2 cellular contexts compared by ENCODE assay signal in the genomic region with DNA sequence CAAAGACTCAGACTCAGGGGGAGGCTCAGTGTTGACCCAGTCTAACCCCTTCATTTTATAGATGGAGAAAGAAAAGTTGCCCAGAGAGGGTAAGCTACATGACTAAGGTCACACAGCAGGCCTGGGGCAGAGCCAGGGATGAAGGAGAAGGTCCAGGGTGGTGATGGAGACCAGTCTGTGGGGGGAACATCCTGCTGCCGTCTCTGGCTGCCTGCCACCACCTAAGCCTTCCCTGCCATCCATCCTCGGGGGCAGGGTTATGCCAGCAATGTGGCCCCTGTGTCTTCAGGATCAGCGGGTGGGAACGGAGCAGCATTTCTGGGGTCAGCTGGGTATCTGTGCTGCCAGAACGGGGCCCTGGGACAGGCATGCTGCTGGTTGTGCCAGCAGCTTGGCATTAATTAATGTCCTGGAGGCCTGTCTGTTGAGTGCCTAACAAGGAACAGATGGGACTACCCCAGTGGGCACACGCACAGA.
TF ChIP-seq lines count a peak whose summit lies in the region.

No MANE protein-coding gene starts in this region.

TF ChIP-seq in A549, 52 proteins besides CTCF, POLR2A, EP300 and RAD21:
- no peak for TF ChIP-seq ATOH8 (CRISPR knock-in tag; IDR thresholded peaks at IDR 0.05; ENCODE audit: low read depth)
- peak; percentile 84 for TF ChIP-seq ZFP36 (IDR thresholded peaks at IDR 0.05; ENCODE audit: borderline replicate concordance, partially characterized antibody)
- TF ChIP-seq JUN (IDR thresholded peaks at IDR 0.05), result peak in 1 of 2 experiments; percentile 52; a peak in 1 of 5 replicates
- peak; percentile 92; the same call in 1 of the 2 replicates for TF ChIP-seq KDM1A (IDR thresholded peaks at IDR 0.05; ENCODE audit: low read depth)

TF ChIP-seq in H1, 55 proteins besides CTCF, POLR2A, EP300 and RAD21:
- TF ChIP-seq CREB1 (IDR thresholded peaks at IDR 0.05) (no peak), KDM5A (IDR thresholded peaks at IDR 0.05; ENCODE audit: low read length) (no peak), RFX5 (IDR thresholded peaks at IDR 0.05; ENCODE audit: borderline replicate concordance, low read depth, low read length) (no peak), EGR1 (IDR thresholded peaks at IDR 0.05; ENCODE audit: borderline replicate concordance, low read depth, low read length) (no peak), CBX8 (IDR thresholded peaks at IDR 0.05; ENCODE audit: borderline replicate concordance, low read depth, low read length) (no peak), BACH1 (IDR thresholded peaks at IDR 0.05; ENCODE audit: low read length) (no peak), SP2 (IDR thresholded peaks at IDR 0.05; ENCODE audit: low read length) (no peak), CHD2 (IDR thresholded peaks at IDR 0.05; ENCODE audit: low read length) (no peak), TBP (IDR thresholded peaks at IDR 0.05; ENCODE audit: low read depth, low read length) (no peak), SP1 (IDR thresholded peaks at IDR 0.05; ENCODE audit: low read depth, low read length) (no peak), ATF2 (IDR thresholded peaks at IDR 0.05; ENCODE audit: low read length) (no peak), MAX (IDR thresholded peaks at IDR 0.05) (no peak), EZH2 (IDR thresholded peaks at IDR 0.05; ENCODE audit: low read depth, low read length, severe bottlenecking) (no peak), KDM1A (IDR thresholded peaks at IDR 0.05; ENCODE audit: borderline replicate concordance, low read length) (no peak), SP4 (IDR thresholded peaks at IDR 0.05; ENCODE audit: low read length) (no peak), TCF12 (IDR thresholded peaks at IDR 0.05; ENCODE audit: low read depth, low read length) (no peak), RNF2 (IDR thresholded peaks at IDR 0.05; ENCODE audit: borderline replicate concordance, low read depth, low read length, missing control alignments, poor library complexity, severe bottlenecking) (no peak), JUND (IDR thresholded peaks at IDR 0.05; ENCODE audit: low read length) (no peak)
- TF ChIP-seq, protein P1, sequence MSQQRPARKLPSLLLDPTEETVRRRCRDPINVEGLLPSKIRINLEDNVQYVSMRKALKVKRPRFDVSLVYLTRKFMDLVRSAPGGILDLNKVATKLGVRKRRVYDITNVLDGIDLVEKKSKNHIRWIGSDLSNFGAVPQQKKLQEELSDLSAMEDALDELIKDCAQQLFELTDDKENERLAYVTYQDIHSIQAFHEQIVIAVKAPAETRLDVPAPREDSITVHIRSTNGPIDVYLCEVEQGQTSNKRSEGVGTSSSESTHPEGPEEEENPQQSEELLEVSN (IDR thresholded peaks at IDR 0.05), result no peak
- TF ChIP-seq, protein P2, sequence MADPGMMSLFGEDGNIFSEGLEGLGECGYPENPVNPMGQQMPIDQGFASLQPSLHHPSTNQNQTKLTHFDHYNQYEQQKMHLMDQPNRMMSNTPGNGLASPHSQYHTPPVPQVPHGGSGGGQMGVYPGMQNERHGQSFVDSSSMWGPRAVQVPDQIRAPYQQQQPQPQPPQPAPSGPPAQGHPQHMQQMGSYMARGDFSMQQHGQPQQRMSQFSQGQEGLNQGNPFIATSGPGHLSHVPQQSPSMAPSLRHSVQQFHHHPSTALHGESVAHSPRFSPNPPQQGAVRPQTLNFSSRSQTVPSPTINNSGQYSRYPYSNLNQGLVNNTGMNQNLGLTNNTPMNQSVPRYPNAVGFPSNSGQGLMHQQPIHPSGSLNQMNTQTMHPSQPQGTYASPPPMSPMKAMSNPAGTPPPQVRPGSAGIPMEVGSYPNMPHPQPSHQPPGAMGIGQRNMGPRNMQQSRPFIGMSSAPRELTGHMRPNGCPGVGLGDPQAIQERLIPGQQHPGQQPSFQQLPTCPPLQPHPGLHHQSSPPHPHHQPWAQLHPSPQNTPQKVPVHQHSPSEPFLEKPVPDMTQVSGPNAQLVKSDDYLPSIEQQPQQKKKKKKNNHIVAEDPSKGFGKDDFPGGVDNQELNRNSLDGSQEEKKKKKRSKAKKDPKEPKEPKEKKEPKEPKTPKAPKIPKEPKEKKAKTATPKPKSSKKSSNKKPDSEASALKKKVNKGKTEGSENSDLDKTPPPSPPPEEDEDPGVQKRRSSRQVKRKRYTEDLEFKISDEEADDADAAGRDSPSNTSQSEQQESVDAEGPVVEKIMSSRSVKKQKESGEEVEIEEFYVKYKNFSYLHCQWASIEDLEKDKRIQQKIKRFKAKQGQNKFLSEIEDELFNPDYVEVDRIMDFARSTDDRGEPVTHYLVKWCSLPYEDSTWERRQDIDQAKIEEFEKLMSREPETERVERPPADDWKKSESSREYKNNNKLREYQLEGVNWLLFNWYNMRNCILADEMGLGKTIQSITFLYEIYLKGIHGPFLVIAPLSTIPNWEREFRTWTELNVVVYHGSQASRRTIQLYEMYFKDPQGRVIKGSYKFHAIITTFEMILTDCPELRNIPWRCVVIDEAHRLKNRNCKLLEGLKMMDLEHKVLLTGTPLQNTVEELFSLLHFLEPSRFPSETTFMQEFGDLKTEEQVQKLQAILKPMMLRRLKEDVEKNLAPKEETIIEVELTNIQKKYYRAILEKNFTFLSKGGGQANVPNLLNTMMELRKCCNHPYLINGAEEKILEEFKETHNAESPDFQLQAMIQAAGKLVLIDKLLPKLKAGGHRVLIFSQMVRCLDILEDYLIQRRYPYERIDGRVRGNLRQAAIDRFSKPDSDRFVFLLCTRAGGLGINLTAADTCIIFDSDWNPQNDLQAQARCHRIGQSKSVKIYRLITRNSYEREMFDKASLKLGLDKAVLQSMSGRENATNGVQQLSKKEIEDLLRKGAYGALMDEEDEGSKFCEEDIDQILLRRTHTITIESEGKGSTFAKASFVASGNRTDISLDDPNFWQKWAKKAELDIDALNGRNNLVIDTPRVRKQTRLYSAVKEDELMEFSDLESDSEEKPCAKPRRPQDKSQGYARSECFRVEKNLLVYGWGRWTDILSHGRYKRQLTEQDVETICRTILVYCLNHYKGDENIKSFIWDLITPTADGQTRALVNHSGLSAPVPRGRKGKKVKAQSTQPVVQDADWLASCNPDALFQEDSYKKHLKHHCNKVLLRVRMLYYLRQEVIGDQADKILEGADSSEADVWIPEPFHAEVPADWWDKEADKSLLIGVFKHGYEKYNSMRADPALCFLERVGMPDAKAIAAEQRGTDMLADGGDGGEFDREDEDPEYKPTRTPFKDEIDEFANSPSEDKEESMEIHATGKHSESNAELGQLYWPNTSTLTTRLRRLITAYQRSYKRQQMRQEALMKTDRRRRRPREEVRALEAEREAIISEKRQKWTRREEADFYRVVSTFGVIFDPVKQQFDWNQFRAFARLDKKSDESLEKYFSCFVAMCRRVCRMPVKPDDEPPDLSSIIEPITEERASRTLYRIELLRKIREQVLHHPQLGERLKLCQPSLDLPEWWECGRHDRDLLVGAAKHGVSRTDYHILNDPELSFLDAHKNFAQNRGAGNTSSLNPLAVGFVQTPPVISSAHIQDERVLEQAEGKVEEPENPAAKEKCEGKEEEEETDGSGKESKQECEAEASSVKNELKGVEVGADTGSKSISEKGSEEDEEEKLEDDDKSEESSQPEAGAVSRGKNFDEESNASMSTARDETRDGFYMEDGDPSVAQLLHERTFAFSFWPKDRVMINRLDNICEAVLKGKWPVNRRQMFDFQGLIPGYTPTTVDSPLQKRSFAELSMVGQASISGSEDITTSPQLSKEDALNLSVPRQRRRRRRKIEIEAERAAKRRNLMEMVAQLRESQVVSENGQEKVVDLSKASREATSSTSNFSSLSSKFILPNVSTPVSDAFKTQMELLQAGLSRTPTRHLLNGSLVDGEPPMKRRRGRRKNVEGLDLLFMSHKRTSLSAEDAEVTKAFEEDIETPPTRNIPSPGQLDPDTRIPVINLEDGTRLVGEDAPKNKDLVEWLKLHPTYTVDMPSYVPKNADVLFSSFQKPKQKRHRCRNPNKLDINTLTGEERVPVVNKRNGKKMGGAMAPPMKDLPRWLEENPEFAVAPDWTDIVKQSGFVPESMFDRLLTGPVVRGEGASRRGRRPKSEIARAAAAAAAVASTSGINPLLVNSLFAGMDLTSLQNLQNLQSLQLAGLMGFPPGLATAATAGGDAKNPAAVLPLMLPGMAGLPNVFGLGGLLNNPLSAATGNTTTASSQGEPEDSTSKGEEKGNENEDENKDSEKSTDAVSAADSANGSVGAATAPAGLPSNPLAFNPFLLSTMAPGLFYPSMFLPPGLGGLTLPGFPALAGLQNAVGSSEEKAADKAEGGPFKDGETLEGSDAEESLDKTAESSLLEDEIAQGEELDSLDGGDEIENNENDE (IDR thresholded peaks at IDR 0.05; ENCODE audit: insufficient replicate concordance, low read length), result no peak
